In genomic region chr7:101941481-101942383, GRCh38 we compare ENCODE assay signal across 10 cellular contexts.
DNase-seq lines count a peak whose midpoint lies in the region; ATAC-seq and TF ChIP-seq lines count a peak whose summit lies in the region.
"Had no signal": no experiment of that assay in that cellular context is flagged by ENCODE, and none has a peak within 500 bp of the region (broad histone marks: within the 10 kb centered on the region; RNA-seq: fewer than 3 reads in every experiment).

No MANE protein-coding gene starts in this region.

- peak overlapping the region; percentile 56 for H3K4me2 ChIP-seq in neural progenitor cell

- H3K27ac Mint-ChIP-seq in neural progenitor cell, result no peak overlapping the region

- H3K4me1 ChIP-seq in neural progenitor cell, result peaks cover 20% of the 10 kb centered on the region

- peaks cover 2% of the 10 kb centered on the region for H3K27me3 Mint-ChIP-seq in neural progenitor cell (ENCODE audit: insufficient read depth, low read depth)
- H3K27me3 Mint-ChIP-seq: central memory CD8-positive, alpha-beta T cell had no signal

- peaks cover 3% of the 10 kb centered on the region for H3K9me3 Mint-ChIP-seq in neural progenitor cell
- H3K9me3 Mint-ChIP-seq: central memory CD8-positive, alpha-beta T cell had no signal

- H3K4me3 Mint-ChIP-seq in neural progenitor cell, result no peak overlapping the region
- H3K4me3 Mint-ChIP-seq: central memory CD8-positive, alpha-beta T cell had no signal

- H3K27ac ChIP-seq in C4-2B, result peak overlapping the region; percentile 77
- peak overlapping the region; percentile 8 for H3K27ac ChIP-seq in neural progenitor cell

- peak; percentile 11 for DNase-seq in MV-4-11 (lab: John Stamatoyannopoulos, UW)
- DNase-seq in epithelial cell of proximal tubule (ENCODE audit: low read depth), result peak; percentile 66
- no peak for DNase-seq in neural progenitor cell (ENCODE audit: low spot score)
- no peak for DNase-seq in stimulated activated CD4-positive, alpha-beta T cell treated with anti-CD3 and anti-CD28 coated beads, Interleukin-4, amount 100 ng/mL, for 24 hours
- DNase-seq in NCI-H2081 treated with DMSO at 0.1 percent for 48 hours (lab: John Stamatoyannopoulos, UW), result no peak
- DNase-seq in T1000 (lab: John Stamatoyannopoulos, UW), result no peak
- DNase-seq: NCI-H345 had no signal

- H2AFZ ChIP-seq in neural progenitor cell (replicated peaks), result no peak overlapping the region

- peaks cover 32% of the 10 kb centered on the region for H3K4me1 Mint-ChIP-seq in neural progenitor cell

- TF ChIP-seq CTCF in C4-2B (conservative IDR thresholded peaks at IDR 0.05), result no peak
- TF ChIP-seq CTCF in epithelial cell of proximal tubule (conservative IDR thresholded peaks at IDR 0.05; ENCODE audit: low read depth, low read length), result no peak
- no peak for TF ChIP-seq CTCF in neural progenitor cell (IDR thresholded peaks at IDR 0.05)

- no peak for ATAC-seq in GM19397 (IDR thresholded peaks at IDR 0.05; ENCODE audit: unreplicated experiment)

- H3K36me3 ChIP-seq in neural progenitor cell, result no peaks in the 10 kb centered on the region

- H3K9me3 ChIP-seq in neural progenitor cell (ENCODE audit: low read depth), result no peaks in the 10 kb centered on the region

- H3K36me3 Mint-ChIP-seq in neural progenitor cell, result peaks cover 8% of the 10 kb centered on the region

- no peaks in the 10 kb centered on the region for H3K27me3 ChIP-seq in neural progenitor cell

- H3K4me3 ChIP-seq in epithelial cell of proximal tubule (ENCODE audit: low read depth, low read length), result no peak overlapping the region
- H3K4me3 ChIP-seq in neural progenitor cell, result peak overlapping the region; percentile 5

- peaks cover 93% of the 10 kb centered on the region for H3K79me2 ChIP-seq in neural progenitor cell (ENCODE audit: low read depth)

- peaks cover 88% of the 10 kb centered on the region for H4K20me1 ChIP-seq in neural progenitor cell (ENCODE audit: low read depth)

- H3F3A ChIP-seq in neural progenitor cell (ENCODE audit: low read depth), result peaks cover 8% of the 10 kb centered on the region

- H3K9ac ChIP-seq in neural progenitor cell, result no peak overlapping the region

Comparison
In these comparisons a context has a peak if more than half of its experiments do, and no peak if none do; other contexts are left out.
1. DNase-seq: peak in MV-4-11 (single experiment) and epithelial cell of proximal tubule (single experiment); none in neural progenitor cell (single experiment), stimulated activated CD4-positive, alpha-beta T cell treated with anti-CD3 and anti-CD28 coated beads, Interleukin-4, amount 100 ng/mL, for 24 hours (single experiment), NCI-H2081 treated with DMSO at 0.1 percent for 48 hours (single experiment) and T1000 (single experiment).